ENCODE assay signal across 8 cellular contexts in the genomic region with DNA sequence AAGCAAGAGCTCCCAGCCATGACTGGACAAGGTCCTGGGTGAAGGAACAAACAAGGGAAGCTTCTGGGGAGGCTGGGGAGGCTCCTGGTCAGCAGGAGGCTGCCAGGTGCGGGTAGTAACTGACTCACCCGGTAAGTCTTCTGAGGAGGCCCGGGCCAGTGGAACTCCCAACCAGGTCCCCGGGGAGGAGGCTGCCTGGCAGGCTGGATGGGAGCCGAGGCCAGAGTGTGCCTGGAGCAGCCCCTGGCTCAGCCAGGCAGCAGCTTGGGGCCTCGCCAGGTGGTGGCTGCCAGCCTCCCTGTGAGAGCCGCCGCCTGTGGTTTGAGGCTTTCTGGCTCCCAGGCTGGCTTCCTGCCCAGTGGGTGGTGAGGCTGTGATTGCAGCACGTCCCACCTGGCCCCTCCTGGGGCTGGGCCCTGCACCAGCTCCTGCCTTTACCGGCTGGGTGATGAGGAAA. TPM values are rescaled to one million over a fixed set of nuclear protein-coding genes. Genes with fewer than 3 reads are reported as not detected.
A peak's percentile ranks its signal among the peaks of the same experiment; 100 is the strongest.
DNase-seq lines count a peak whose midpoint lies in the region; ATAC-seq and TF ChIP-seq lines count a peak whose summit lies in the region.

No MANE protein-coding gene starts in this region.

- peak overlapping the region in 1 of 2 experiments; percentile 10 for H3K18ac ChIP-seq in mesenchymal stem cell (ENCODE audit: low read depth in 1 of 2, low read length in 2 of 2)

- H4K91ac ChIP-seq in mesenchymal stem cell (ENCODE audit: low read length), result no peak overlapping the region

- H2BK120ac ChIP-seq in mesenchymal stem cell (ENCODE audit: low read depth, low read length), result no peak overlapping the region

- no peak overlapping the region for H3K4ac ChIP-seq in mesenchymal stem cell (ENCODE audit: low read depth in 1 of 2, low read length in 2 of 2)

- H4K8ac ChIP-seq in mesenchymal stem cell (ENCODE audit: low read length), result no peak overlapping the region

- TF ChIP-seq POLR2A in body of pancreas (IDR thresholded peaks at IDR 0.05) (no peak), upper lobe of left lung (IDR thresholded peaks at IDR 0.05) (no peak)

- no peak overlapping the region for H2BK5ac ChIP-seq in mesenchymal stem cell (ENCODE audit: low read depth, low read length, poor library complexity, severe bottlenecking)

- in situ Hi-C loops in GM13977 (cut with MboI; ENCODE audit: low pct_unique_long_range_greater_than_20kb, low sequenced_read_pairs, unreplicated experiment), result no loop called here

- no peaks in the 10 kb centered on the region for H3K9me3 ChIP-seq in body of pancreas
- H3K9me3 ChIP-seq in mesenchymal stem cell (ENCODE audit: control insufficient read depth, low read length), result no peaks in the 10 kb centered on the region
- no peaks in the 10 kb centered on the region for H3K9me3 ChIP-seq in upper lobe of left lung

- no peak overlapping the region for H2AFZ ChIP-seq in mesenchymal stem cell (ENCODE audit: low read depth, low read length)

- H3K36me3 ChIP-seq in body of pancreas (replicated peaks in 1 of 2; ENCODE audit: insufficient read depth in 1 of 2, low read depth in 2 of 2) (no peaks in the 10 kb centered on the region), mesenchymal stem cell (ENCODE audit: control insufficient read depth in 1 of 2, insufficient read depth in 2 of 2, low read depth in 1 of 2, low read length in 2 of 2) (no peaks in the 10 kb centered on the region), upper lobe of left lung (no peaks in the 10 kb centered on the region)

- no peak overlapping the region for H3K23ac ChIP-seq in mesenchymal stem cell (ENCODE audit: low read length in 2 of 2)

- WGBS in body of pancreas, 2 donors, result 6 to 13% methylated on average over 3 to 9 of the region's 10 CpGs
- WGBS in mesenchymal stem cell, result 83% methylated on average over 9 of the region's 10 CpGs
- 13 to 57% methylated on average over 3 to 10 of the region's 10 CpGs for WGBS in upper lobe of left lung, 2 donors

- peak overlapping the region; percentile 97 for H2AK5ac ChIP-seq in mesenchymal stem cell (ENCODE audit: low read length, severe bottlenecking)

- TF ChIP-seq EP300 in upper lobe of left lung (IDR thresholded peaks at IDR 0.05), result no peak

- H2BK12ac ChIP-seq in mesenchymal stem cell (ENCODE audit: low read length in 2 of 2), result no peak overlapping the region

- no peak overlapping the region for H2BK15ac ChIP-seq in mesenchymal stem cell (ENCODE audit: low read depth, poor library complexity, severe bottlenecking)

- ATAC-seq in body of pancreas, result peak; percentile 94
- ATAC-seq in upper lobe of left lung (ENCODE audit: low FRiP score in 2 of 2), result peak in 1 of 2 donors; percentile 40

- no peak overlapping the region for H3K9ac ChIP-seq in mesenchymal stem cell (ENCODE audit: low read length)

- H3K27ac ChIP-seq in body of pancreas (peak overlapping the region in 3 of 4 donors; percentile 37 to 67 (median 65)), mesenchymal stem cell (ENCODE audit: low read length, poor library complexity, severe bottlenecking) (peak overlapping the region; percentile 68), upper lobe of left lung (no peak overlapping the region)

- peaks cover 8% of the 10 kb centered on the region for H3K79me1 ChIP-seq in mesenchymal stem cell (replicated peaks; ENCODE audit: low read length, poor library complexity, severe bottlenecking)

- no peak overlapping the region for H3K4me2 ChIP-seq in mesenchymal stem cell (ENCODE audit: low read length, poor library complexity, severe bottlenecking)

- no peaks in the 10 kb centered on the region for H3K27me3 ChIP-seq in body of pancreas
- H3K27me3 ChIP-seq in mesenchymal stem cell (ENCODE audit: control insufficient read depth in 1 of 2, insufficient read depth in 1 of 2, low read length in 2 of 2), result peaks cover 0 to 18% of the 10 kb centered on the region in 2 experiments
- H3K27me3 ChIP-seq in upper lobe of left lung, result no peaks in the 10 kb centered on the region

- H3K4me1 ChIP-seq in body of pancreas, result peaks cover 41% of the 10 kb centered on the region
- peaks cover 69% of the 10 kb centered on the region for H3K4me1 ChIP-seq in mesenchymal stem cell (ENCODE audit: control insufficient read depth, insufficient read depth, low read depth, low read length)
- H3K4me1 ChIP-seq in upper lobe of left lung, result peaks cover 13 to 30% (median 17%) of the 10 kb centered on the region in 4 donors

- intact Hi-C loops in body of pancreas (cut with DNase I), result no loop called here

- peak in 2 of 7 experiments; percentile 27 to 33 for TF ChIP-seq CTCF in body of pancreas (IDR thresholded peaks at IDR 0.05)
- no peak for TF ChIP-seq CTCF in upper lobe of left lung (IDR thresholded peaks at IDR 0.05)
- no peak for TF ChIP-seq CTCF in GM13977 (IDR thresholded peaks at IDR 0.05; ENCODE audit: extremely low read depth, insufficient read depth, missing control alignments)

- H3K14ac ChIP-seq in mesenchymal stem cell (ENCODE audit: low read length in 2 of 2), result peak overlapping the region in 1 of 2 experiments; percentile 14

- H3K4me3 ChIP-seq in body of pancreas (no peak overlapping the region), mesenchymal stem cell (ENCODE audit: insufficient read depth in 1 of 2, low read depth in 1 of 2, low read length in 2 of 2) (no peak overlapping the region), upper lobe of left lung (no peak overlapping the region)

- DNase-seq in HK-2 (ENCODE audit: unreplicated experiment) (peak; percentile 63), RPMI8226 (peak; percentile 93), body of pancreas (peak; percentile 96 to 100 (median 98)), mesenchymal stem cell (peak; percentile 10), upper lobe of left lung (peak; percentile 88 to 90), MV-4-11 (lab: John Stamatoyannopoulos, UW) (no peak), GM13977 (ENCODE audit: low spot score) (no peak), D341Med (ENCODE audit: low spot score) (no peak)

RNA-seq across cellular contexts. Expression of gene IGF2, which starts 46.2 kb away (rescaled TPM):
- total RNA-seq in body of pancreas, result 10 to 100 TPM; 10.6 to 84.0 TPM
- polyA plus RNA-seq in mesenchymal stem cell (2013, experiment 1 of 2), result 374 TPM
- polyA plus RNA-seq in mesenchymal stem cell (2013, experiment 2 of 2), result 355 TPM
- total RNA-seq in upper lobe of left lung, result 10 to 100 TPM in 2 of 6 donors, 1 to 10 TPM in 3, not detected in 1; 7.0 to 24.4 (median 8.4) TPM

Comparison
In these comparisons a context has a peak if more than half of its experiments do, and no peak if none do; other contexts are left out.
1. DNase-seq: peak in HK-2 (single experiment), RPMI8226 (single experiment), body of pancreas (4 of 4), mesenchymal stem cell (single experiment) and upper lobe of left lung (2 of 2); none in MV-4-11 (single experiment), GM13977 (single experiment) and D341Med (single experiment).
2. H3K27ac ChIP-seq: peak in body of pancreas (3 of 4) and mesenchymal stem cell (single experiment); none in upper lobe of left lung (0 of 4).